Comparison of ENCODE assay signal across 11 cellular contexts in the genomic region with DNA sequence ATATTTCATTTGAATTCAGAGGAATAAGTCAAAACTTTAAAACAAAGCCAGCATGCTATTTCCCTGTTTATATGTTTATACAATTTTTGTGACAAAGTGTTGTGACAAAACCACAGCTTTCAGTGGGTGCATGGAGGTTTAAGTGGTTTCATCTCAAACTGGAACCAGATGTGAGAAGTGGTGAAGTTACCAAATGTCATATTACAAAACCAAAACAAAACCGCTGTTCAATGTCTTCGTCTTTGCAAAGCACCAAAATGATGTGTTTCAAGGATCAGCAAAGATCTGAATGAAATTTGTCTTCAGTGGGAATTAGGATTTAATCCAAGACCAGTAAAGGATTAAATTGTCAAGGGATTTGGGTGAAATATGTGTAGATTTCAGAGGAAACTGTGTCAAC. TPM values are rescaled to one million over a fixed set of nuclear protein-coding genes. Genes with fewer than 3 reads are reported as not detected.
A peak's percentile ranks its signal among the peaks of the same experiment; 100 is the strongest.
DNase-seq lines count a peak whose midpoint lies in the region; ATAC-seq and TF ChIP-seq lines count a peak whose summit lies in the region.
"Had no signal": no experiment of that assay in that cellular context is flagged by ENCODE, and none has a peak within 500 bp of the region (broad histone marks: within the 10 kb centered on the region; RNA-seq: fewer than 3 reads in every experiment).

No MANE protein-coding gene starts in this region.

- H3K23ac ChIP-seq in IMR-90 (ENCODE audit: low read depth, low read length) = no peak overlapping the region

- H3K27ac ChIP-seq in IMR-90 (ENCODE audit: insufficient read depth, low read length) = no peak overlapping the region

- H3K56ac ChIP-seq in IMR-90 (ENCODE audit: extremely low read depth, insufficient read depth, low read length) = no peak overlapping the region

- CTCF ChIA-PET in IMR-90 (lab: Yijun Ruan, JAX) = interaction anchor here (1.0 kb wide), 1 partner anchor 9 kb away, joined by 3 read pairs; no protein-coding TSS in a partner anchor

- no peaks in the 10 kb centered on the region for H3K36me3 ChIP-seq in IMR-90 (ENCODE audit: control insufficient read depth, insufficient read depth, low read length)

- no peak for TF ChIP-seq CTCF in IMR-90 (conservative IDR thresholded peaks at IDR 0.05; ENCODE audit: low read depth, low read length)

- POLR2A ChIA-PET in IMR-90 (lab: Charles Lee; ENCODE audit: unreplicated experiment) = no interaction called here

- H4K8ac ChIP-seq in IMR-90 (ENCODE audit: low read depth in 2 of 2, low read length in 2 of 2) = peak overlapping the region in 1 of 2 experiments; percentile 40; a peak in 2 of 4 replicates

- peak; percentile 62 for ATAC-seq in GM19395 (IDR thresholded peaks at IDR 0.05; ENCODE audit: unreplicated experiment)
- ATAC-seq in HG02870 (IDR thresholded peaks at IDR 0.05; ENCODE audit: unreplicated experiment) = peak; percentile 62
- no peak for ATAC-seq in IMR-90 (ENCODE audit: low read depth)
- ATAC-seq in activated T-helper 17 cell treated with anti-CD3 and anti-CD28 coated beads, Interleukin-2, amount 50 U/mL, for 72 hours (replicated peaks) = no peak

- WGBS in IMR-90 (ENCODE audit: extremely low coverage in 2 of 2, insufficient read length in 1 of 2), 2 experiments = no CpG with 5 or more reads among the region's 2 CpGs

- no peak overlapping the region for H3K9ac ChIP-seq in IMR-90 (ENCODE audit: low read depth, low read length)

- H2BK120ac ChIP-seq in IMR-90 (ENCODE audit: low read depth, low read length) = peak overlapping the region; percentile 53; the same call in 1 of the 2 replicates

- H3K27me3 ChIP-seq in IMR-90 (ENCODE audit: control insufficient read depth, insufficient read depth, low read length) = no peaks in the 10 kb centered on the region

- peaks cover 2% of the 10 kb centered on the region; the same call in 1 of the 2 replicates for H3K4me1 ChIP-seq in IMR-90 (ENCODE audit: control insufficient read depth, insufficient read depth, low read length)

- H3K4me2 ChIP-seq in IMR-90 (ENCODE audit: low read depth, low read length) = no peak overlapping the region

- H3K36me3 Mint-ChIP-seq in activated T-helper 17 cell treated with anti-CD3 and anti-CD28 coated beads, Interleukin-2, amount 50 U/mL, for 72 hours (ENCODE audit: low read depth) = no peaks in the 10 kb centered on the region

- no peaks in the 10 kb centered on the region for H4K20me1 ChIP-seq in IMR-90 (ENCODE audit: insufficient read depth, low read length)

- H3K4me3 Mint-ChIP-seq in activated T-helper 17 cell treated with anti-CD3 and anti-CD28 coated beads, Interleukin-2, amount 50 U/mL, for 72 hours = no peak overlapping the region
- H3K4me3 Mint-ChIP-seq: neural crest cell had no signal

- DNase-seq in EH (ENCODE audit: low read depth) (peak; percentile 42), IMR-90 (no peak), superior temporal gyrus (ENCODE audit: extremely low spot score) (no peak), NCI-H69 (lab: John Stamatoyannopoulos, UW) (no peak), NCI-H2171 treated with DMSO at 0.1 percent for 48 hours (lab: John Stamatoyannopoulos, UW) (no peak)
- DNase-seq: NCI-H2171, Right ventricle myocardium superior had no signal

- H3K9me1 ChIP-seq in IMR-90 (ENCODE audit: insufficient read depth, low read length) = no peaks in the 10 kb centered on the region

- dilution Hi-C loops in IMR-90 (cut with HindIII; ENCODE audit: low sequenced_read_pairs, unreplicated experiment) = no loop called here

- H2AK9ac ChIP-seq in IMR-90 (replicated peaks; ENCODE audit: low read depth, low read length, poor library complexity) = no peak overlapping the region

- no peaks in the 10 kb centered on the region for H3K9me3 ChIP-seq in IMR-90 (ENCODE audit: control insufficient read depth, insufficient read depth, low read length)

- no peaks in the 10 kb centered on the region for H3K27me3 Mint-ChIP-seq in activated T-helper 17 cell treated with anti-CD3 and anti-CD28 coated beads, Interleukin-2, amount 50 U/mL, for 72 hours

- H2BK5ac ChIP-seq in IMR-90 (ENCODE audit: low read depth, low read length, poor library complexity, severe bottlenecking) = no peak overlapping the region

- BruUV-seq in IMR-90 (replicated peaks; lab: Mats Ljungman, UMichigan) = no TSS peak

- no peak overlapping the region; the same call in 1 of the 2 replicates for H3K4ac ChIP-seq in IMR-90 (ENCODE audit: low read depth, low read length)

- H2AK5ac ChIP-seq in IMR-90 (ENCODE audit: low read depth, low read length) = no peak overlapping the region; the same call in 1 of the 2 replicates

- peak overlapping the region; percentile 84; the same call in 1 of the 2 replicates for H2BK20ac ChIP-seq in IMR-90 (ENCODE audit: low read depth, low read length)

- H2BK15ac ChIP-seq in IMR-90 (ENCODE audit: low read depth, low read length) = peak overlapping the region; percentile 51; the same call in 1 of the 3 replicates

- in situ Hi-C loops in IMR-90 (cut with MboI; ENCODE audit: low sequenced_read_pairs) = no loop called here

- no peak for TF ChIP-seq RAD21 in IMR-90 (IDR thresholded peaks at IDR 0.05; ENCODE audit: low read length)

- peak overlapping the region; percentile 36; the same call in 1 of the 2 replicates for H4K5ac ChIP-seq in IMR-90 (ENCODE audit: low read depth, low read length)

- no peaks in the 10 kb centered on the region for H3K4me1 Mint-ChIP-seq in activated T-helper 17 cell treated with anti-CD3 and anti-CD28 coated beads, Interleukin-2, amount 50 U/mL, for 72 hours
- H3K4me1 Mint-ChIP-seq: neural crest cell had no signal

- H3K4me3 ChIP-seq in IMR-90 (ENCODE audit: insufficient read depth, low read depth, low read length) = no peak overlapping the region

- peaks cover 7% of the 10 kb centered on the region for H3K9me3 Mint-ChIP-seq in activated T-helper 17 cell treated with anti-CD3 and anti-CD28 coated beads, Interleukin-2, amount 50 U/mL, for 72 hours

- no peak overlapping the region for H2AFZ ChIP-seq in IMR-90 (replicated peaks; ENCODE audit: low read length, poor library complexity)

- no peak overlapping the region for H3K27ac Mint-ChIP-seq in activated T-helper 17 cell treated with anti-CD3 and anti-CD28 coated beads, Interleukin-2, amount 50 U/mL, for 72 hours

- no peaks in the 10 kb centered on the region; a peak in 1 of 4 replicates for H3K79me1 ChIP-seq in IMR-90 (ENCODE audit: low read depth in 1 of 2, low read length in 2 of 2)

- H4K91ac ChIP-seq in IMR-90 (ENCODE audit: insufficient read depth, low read depth, low read length) = no peak overlapping the region

- no peak for TF ChIP-seq POLR2A in IMR-90 (IDR thresholded peaks at IDR 0.05; ENCODE audit: low read depth, low read length)

- no peak overlapping the region; the same call in 1 of the 2 replicates for H3K14ac ChIP-seq in IMR-90 (replicated peaks; ENCODE audit: low read depth, low read length)

- intact Hi-C loops in IMR-90 (cut with micrococcal nuclease) = loop anchor here (2.0 to 10.0 kb wide), 3 partner anchors 69 to 1303 kb away; no protein-coding TSS in a partner anchor

- no peak overlapping the region; the same call in 1 of the 2 replicates for H3K18ac ChIP-seq in IMR-90 (ENCODE audit: low read depth, low read length)

TF ChIP-seq in IMR-90, 13 proteins besides CTCF, POLR2A, EP300 and RAD21:
- TF ChIP-seq MAFK (IDR thresholded peaks at IDR 0.05; ENCODE audit: low read depth, low read length) = no peak
- TF ChIP-seq RCOR1 (IDR thresholded peaks at IDR 0.05; ENCODE audit: insufficient replicate concordance, low read length) = no peak
- TF ChIP-seq, protein P1, sequence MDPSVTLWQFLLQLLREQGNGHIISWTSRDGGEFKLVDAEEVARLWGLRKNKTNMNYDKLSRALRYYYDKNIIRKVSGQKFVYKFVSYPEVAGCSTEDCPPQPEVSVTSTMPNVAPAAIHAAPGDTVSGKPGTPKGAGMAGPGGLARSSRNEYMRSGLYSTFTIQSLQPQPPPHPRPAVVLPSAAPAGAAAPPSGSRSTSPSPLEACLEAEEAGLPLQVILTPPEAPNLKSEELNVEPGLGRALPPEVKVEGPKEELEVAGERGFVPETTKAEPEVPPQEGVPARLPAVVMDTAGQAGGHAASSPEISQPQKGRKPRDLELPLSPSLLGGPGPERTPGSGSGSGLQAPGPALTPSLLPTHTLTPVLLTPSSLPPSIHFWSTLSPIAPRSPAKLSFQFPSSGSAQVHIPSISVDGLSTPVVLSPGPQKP (IDR thresholded peaks at IDR 0.05; ENCODE audit: borderline replicate concordance, low read depth, low read length) = no peak
- no peak for TF ChIP-seq SMC3 (IDR thresholded peaks at IDR 0.05; ENCODE audit: low read depth, low read length)
- no peak for TF ChIP-seq BHLHE40 (IDR thresholded peaks at IDR 0.05; ENCODE audit: low read depth, low read length)
- no peak for TF ChIP-seq FOS (IDR thresholded peaks at IDR 0.05; ENCODE audit: low read depth, low read length)
- TF ChIP-seq, protein P2, sequence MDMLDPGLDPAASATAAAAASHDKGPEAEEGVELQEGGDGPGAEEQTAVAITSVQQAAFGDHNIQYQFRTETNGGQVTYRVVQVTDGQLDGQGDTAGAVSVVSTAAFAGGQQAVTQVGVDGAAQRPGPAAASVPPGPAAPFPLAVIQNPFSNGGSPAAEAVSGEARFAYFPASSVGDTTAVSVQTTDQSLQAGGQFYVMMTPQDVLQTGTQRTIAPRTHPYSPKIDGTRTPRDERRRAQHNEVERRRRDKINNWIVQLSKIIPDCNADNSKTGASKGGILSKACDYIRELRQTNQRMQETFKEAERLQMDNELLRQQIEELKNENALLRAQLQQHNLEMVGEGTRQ (IDR thresholded peaks at IDR 0.05; ENCODE audit: low read depth, low read length) = no peak
- no peak for TF ChIP-seq MXI1 (IDR thresholded peaks at IDR 0.05; ENCODE audit: borderline replicate concordance, low read depth, low read length)
- TF ChIP-seq CEBPB (IDR thresholded peaks at IDR 0.05; ENCODE audit: low read depth, low read length) = no peak
- no peak for TF ChIP-seq NFE2L2 (IDR thresholded peaks at IDR 0.05; ENCODE audit: low read depth, low read length)
- TF ChIP-seq MAZ (IDR thresholded peaks at IDR 0.05; ENCODE audit: borderline replicate concordance, low read depth, low read length) = no peak
- TF ChIP-seq RFX5 (IDR thresholded peaks at IDR 0.05; ENCODE audit: low read depth, low read length) = no peak
- no peak for TF ChIP-seq CHD1 (IDR thresholded peaks at IDR 0.05; ENCODE audit: low read depth, low read length)

RNA-seq across cellular contexts. Expression of a gene that starts 59.3 kb away (rescaled TPM):
- 0.28 TPM in 1 of 2 replicates, not detected in the other for total RNA-seq in IMR-90 (2012; rRNA removed)
- polyA plus RNA-seq in IMR-90 (2012; rRNA removed) = not detected in 2 replicates
- polyA plus RNA-seq in IMR-90 (2012; cell fraction: cytosol; rRNA removed) = not detected in 2 replicates
- 1.0 TPM in 1 of 2 replicates, not detected in the other for polyA plus RNA-seq in IMR-90 (2012; cell fraction: nucleus; rRNA removed; ENCODE audit: low replicate concordance)
- not detected for total RNA-seq in activated T-helper 17 cell treated with anti-CD3 and anti-CD28 coated beads, Interleukin-2, amount 50 U/mL, for 72 hours
- total RNA-seq: Right ventricle myocardium superior had no signal

Comparison
In these comparisons a context has a peak if more than half of its experiments do, and no peak if none do; other contexts are left out.
1. ATAC-seq: peak in GM19395 (single experiment) and HG02870 (single experiment); none in IMR-90 (single experiment) and activated T-helper 17 cell treated with anti-CD3 and anti-CD28 coated beads, Interleukin-2, amount 50 U/mL, for 72 hours (single experiment).